In the genomic region with DNA sequence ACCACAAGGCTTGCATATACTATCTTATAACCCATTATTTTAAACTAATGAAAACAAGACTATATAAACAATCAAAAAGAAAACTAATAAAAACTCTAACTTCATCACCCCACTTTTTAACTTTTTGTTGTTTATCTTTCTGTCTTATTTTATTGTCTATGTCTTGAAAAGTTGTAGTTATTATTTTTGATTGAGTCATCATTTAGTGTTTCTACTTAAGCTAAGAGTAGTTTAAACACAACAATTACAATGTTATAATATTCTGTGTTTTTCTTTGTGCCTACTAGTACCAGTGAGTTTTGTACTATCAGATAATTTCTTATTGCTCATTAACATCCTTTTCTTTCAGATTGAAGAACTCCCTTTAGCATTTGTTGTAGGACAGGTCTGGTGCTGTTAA, we compare ENCODE assay signal across 20 cellular contexts.
"Had no signal": no experiment of that assay in that cellular context is flagged by ENCODE, and none has a peak within 500 bp of the region (broad histone marks: within the 10 kb centered on the region; RNA-seq: fewer than 3 reads in every experiment).

No MANE protein-coding gene starts in this region.

- H3K9me3 ChIP-seq: SK-N-SH had no signal

- DNase-seq: Karpas-422, KG1, MG63, NCI-H1092, NCI-H1105 treated with DMSO at 0.1 percent for 48 hours, NCI-H1417 treated with DMSO at 0.1 percent for 48 hours, NCI-H146, NCI-H1694 treated with DMSO at 0.1 percent for 48 hours, NCI-H1930, NCI-H2081, NCI-H2107, NCI-H2227 treated with DMSO at 0.1 percent for 48 hours, NCI-H524 treated with DMSO at 0.1 percent for 48 hours, NCI-H69, NCI-H774, Right ventricle myocardium superior, RPMI8226, SIG-M5, SK-N-SH had no signal

- H3K4me2 ChIP-seq: SK-N-SH had no signal

- FAIRE-seq: RCC 7860 had no signal

- H3K36me3 ChIP-seq: MG63 had no signal

- H3K27me3 ChIP-seq: MG63 had no signal

- H3K4me3 ChIP-seq: MG63 had no signal

- H3K9ac ChIP-seq: SK-N-SH had no signal
